Comparison of ENCODE assay signal across 24 cellular contexts in the genomic region with DNA sequence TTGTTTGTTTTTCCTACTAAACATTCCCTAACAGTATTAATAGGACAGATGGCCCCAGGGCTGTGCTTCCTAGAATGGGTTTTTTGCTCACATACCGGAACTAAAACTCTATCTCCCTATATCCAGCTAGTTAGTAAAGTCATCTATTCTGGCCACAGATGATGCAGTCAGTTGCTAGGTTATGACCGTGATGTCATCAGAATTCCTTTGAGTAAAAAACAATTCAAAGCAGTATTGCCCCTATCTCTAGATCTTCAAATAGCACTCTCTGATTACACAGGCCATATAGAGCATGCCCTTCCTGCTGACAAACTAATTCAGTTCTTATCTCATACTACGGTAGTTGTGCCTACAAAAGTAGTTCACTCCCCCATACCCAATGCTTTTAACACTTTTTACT.
"Had no signal": no experiment of that assay in that cellular context is flagged by ENCODE, and none has a peak within 500 bp of the region (broad histone marks: within the 10 kb centered on the region; RNA-seq: fewer than 3 reads in every experiment).

No MANE protein-coding gene starts in this region.

- H3K36me3 ChIP-seq: adrenal gland, MG63 had no signal

- H3K4me3 ChIP-seq: adrenal gland, MG63 had no signal

- H3K27me3 ChIP-seq: adrenal gland, MG63 had no signal

- DNase-seq: activated CD4-positive, alpha-beta T cell treated with anti-CD3 and anti-CD28 coated beads for 4 hours; activated CD4-positive, CD25-positive, alpha-beta regulatory T cell; activated CD8-positive, alpha-beta memory T cell treated with anti-CD3 and anti-CD28 coated beads, Interleukin-2, amount 50 U/mL, for 4 hours; activated CD8-positive, alpha-beta T cell treated with anti-CD3 and anti-CD28 coated beads for 36 hours; activated naive CD4-positive, alpha-beta T cell treated with anti-CD3 and anti-CD28 coated beads, Interleukin-2, amount 50 U/mL, for 16 hours; activated naive CD8-positive, alpha-beta T cell treated with anti-CD3 and anti-CD28 coated beads, Interleukin-2, amount 10 ng/mL, durations not matched to agents 7 days and 5 days; adrenal gland; aorta; KG1; MG63; MV-4-11; NCI-H1105; NCI-H1436; NCI-H1694 treated with DMSO at 0.1 percent for 48 hours; NCI-H2029 treated with DMSO at 0.1 percent for 48 hours; NCI-H510A treated with DMSO at 0.1 percent for 48 hours; NCI-H69; PC-3; SHP77 treated with DMSO at 0.1 percent for 48 hours; T-helper 17 cell; T-helper 9 cell had no signal

- H3K9me3 ChIP-seq: adrenal gland, MG63 had no signal

- H3K27ac ChIP-seq: adrenal gland, VCaP had no signal

- ATAC-seq: activated CD8-positive, alpha-beta T cell treated with anti-CD3 and anti-CD28 coated beads for 36 hours; PC-3; T-helper 17 cell had no signal

- H3K4me1 ChIP-seq: adrenal gland had no signal

- FAIRE-seq: bronchial epithelial cell, RCC 7860 had no signal
